In genomic region chr13:50592412-50593145, GRCh38 we compare ENCODE assay signal across 14 cellular contexts.
A peak's percentile ranks its signal among the peaks of the same experiment; 100 is the strongest.
DNase-seq lines count a peak whose midpoint lies in the region; ATAC-seq and TF ChIP-seq lines count a peak whose summit lies in the region.
"Had no signal": no experiment of that assay in that cellular context is flagged by ENCODE, and none has a peak within 500 bp of the region (broad histone marks: within the 10 kb centered on the region; RNA-seq: fewer than 3 reads in every experiment).

No MANE protein-coding gene starts in this region.

- no peak for TF ChIP-seq CTCF in choroid plexus epithelial cell (conservative IDR thresholded peaks at IDR 0.05; ENCODE audit: low read depth, low read length)

- ATAC-seq in GM18502 (IDR thresholded peaks at IDR 0.05; ENCODE audit: poor library complexity, unreplicated experiment), result no peak
- ATAC-seq in HG02970 (IDR thresholded peaks at IDR 0.05; ENCODE audit: low FRiP score, unreplicated experiment), result no peak
- ATAC-seq: activated CD8-positive, alpha-beta T cell treated with anti-CD3 and anti-CD28 coated beads, Interleukin-2, amount 10 ng/mL, durations not matched to agents 7 days and 5 days had no signal

- no peak overlapping the region for H3K4me3 ChIP-seq in choroid plexus epithelial cell (ENCODE audit: low read depth, low read length)
- H3K4me3 ChIP-seq: skin epidermis, uterus had no signal

- DNase-seq in EH (ENCODE audit: low read depth) (peak; percentile 88), NCI-H69 (lab: John Stamatoyannopoulos, UW) (peak; percentile 9), choroid plexus epithelial cell (ENCODE audit: low read depth) (peak; percentile 77), non-pigmented ciliary epithelial cell (ENCODE audit: low read depth) (peak; percentile 69), T-helper 9 cell (no peak), NCI-H2196 treated with DMSO at 0.1 percent for 48 hours (lab: John Stamatoyannopoulos, UW; ENCODE audit: unreplicated experiment) (no peak)
- DNase-seq: activated CD8-positive, alpha-beta T cell treated with anti-CD3 and anti-CD28 coated beads, Interleukin-2, amount 10 ng/mL, durations not matched to agents 7 days and 5 days; effector memory CD4-positive, alpha-beta T cell; NCI-H1105; NCI-H526 treated with DMSO at 0.1 percent for 48 hours; uterus had no signal

Comparison
In these comparisons a context has a peak if more than half of its experiments do, and no peak if none do; other contexts are left out.
1. DNase-seq: peak in EH (single experiment), NCI-H69 (single experiment), choroid plexus epithelial cell (single experiment) and non-pigmented ciliary epithelial cell (single experiment); none in T-helper 9 cell (single experiment) and NCI-H2196 treated with DMSO at 0.1 percent for 48 hours (single experiment).